ENCODE assay signal across 9 cellular contexts in genomic region chr2:240999873-241000541, GRCh38. TPM values are rescaled to one million over a fixed set of nuclear protein-coding genes. Genes with fewer than 3 reads are reported as not detected.
A peak's percentile ranks its signal among the peaks of the same experiment; 100 is the strongest.
DNase-seq lines count a peak whose midpoint lies in the region; ATAC-seq and TF ChIP-seq lines count a peak whose summit lies in the region.
"Had no signal": no experiment of that assay in that cellular context is flagged by ENCODE, and none has a peak within 500 bp of the region (broad histone marks: within the 10 kb centered on the region; RNA-seq: fewer than 3 reads in every experiment).

No MANE protein-coding gene starts in this region.

- WGBS in ovary, 3 donors, result 92 to 93% (median 92%) methylated on average over 19 of the region's 19 CpGs

- TF ChIP-seq CTCF in AG10803 (conservative IDR thresholded peaks at IDR 0.05; ENCODE audit: low read length) (no peak), VCaP (conservative IDR thresholded peaks at IDR 0.05) (no peak), fibroblast of lung (conservative IDR thresholded peaks at IDR 0.05 in 1 of 2, IDR thresholded peaks at IDR 0.05 in 1 of 2; ENCODE audit: low read depth in 1 of 2, low read length in 2 of 2) (no peak), ovary (IDR thresholded peaks at IDR 0.05) (no peak), omental fat pad (IDR thresholded peaks at IDR 0.05) (no peak)

- no peak overlapping the region for H3K9ac ChIP-seq in fibroblast of lung (ENCODE audit: insufficient read depth, low read length)

- peak overlapping the region; percentile 89 for H3K27ac ChIP-seq in VCaP
- H3K27ac ChIP-seq in fibroblast of lung (ENCODE audit: insufficient read depth, low read length), result no peak overlapping the region
- H3K27ac ChIP-seq in ovary, result peak overlapping the region in 1 of 2 donors; percentile 53

- peaks cover 13% of the 10 kb centered on the region for H3K36me3 ChIP-seq in fibroblast of lung (ENCODE audit: control insufficient read depth, insufficient read depth, low read length)
- H3K36me3 ChIP-seq in ovary, result no peaks in the 10 kb centered on the region

- H3K79me2 ChIP-seq in fibroblast of lung (ENCODE audit: control insufficient read depth, insufficient read depth, low read length), result peaks cover 41% of the 10 kb centered on the region

- ATAC-seq in omental fat pad (ENCODE audit: low FRiP score), result no peak
- no peak for ATAC-seq in HG02973 (IDR thresholded peaks at IDR 0.05; ENCODE audit: unreplicated experiment)
- ATAC-seq: PC-3 had no signal

- DNase-seq in AG10803 (ENCODE audit: low read depth) (no peak), fibroblast of lung (ENCODE audit: low read depth in 2 of 2) (no peak), ovary (peak in 2 of 5 donors; percentile 24 to 42), omental fat pad (ENCODE audit: low spot score) (no peak), NCI-H2029 treated with DMSO at 0.1 percent for 48 hours (lab: John Stamatoyannopoulos, UW) (no peak), SK-N-DZ (ENCODE audit: low spot score) (no peak)
- DNase-seq: PC-3 had no signal

- H4K20me1 ChIP-seq in fibroblast of lung (ENCODE audit: control insufficient read depth, extremely low read depth, insufficient read depth, low read length), result no peaks in the 10 kb centered on the region

- no peak overlapping the region for H2AFZ ChIP-seq in fibroblast of lung (ENCODE audit: low read length)

- no peak for TF ChIP-seq POLR2A in ovary (IDR thresholded peaks at IDR 0.05)

- no peak for TF ChIP-seq EP300 in ovary (IDR thresholded peaks at IDR 0.05)

- peak overlapping the region; percentile 92 for H3K4me2 ChIP-seq in fibroblast of lung (ENCODE audit: extremely low read depth, insufficient read depth, low read length)

- H3K4me3 ChIP-seq in AG10803 (ENCODE audit: low read length) (peak overlapping the region; percentile 64), fibroblast of lung (replicated peaks in 1 of 4; ENCODE audit: control extremely low read depth in 1 of 4, insufficient read depth in 1 of 4, low read depth in 3 of 4, low read length in 4 of 4) (peak overlapping the region; percentile 54 to 75 (median 66)), ovary (peak overlapping the region; percentile 53)

- H3K4me1 ChIP-seq in fibroblast of lung (ENCODE audit: control insufficient read depth, extremely low read depth, insufficient read depth, low read length), result peaks cover 16% of the 10 kb centered on the region
- peaks cover 43% of the 10 kb centered on the region for H3K4me1 ChIP-seq in ovary (ENCODE audit: insufficient read depth)

- intact Hi-C loops in ovary (cut with DNase I), result loop anchor here in 3 of 4 donors (5.0 to 10.0 kb wide), 4 partner anchors 38 to 88 kb away; no protein-coding TSS in a partner anchor

- no peaks in the 10 kb centered on the region for H3K27me3 ChIP-seq in fibroblast of lung (ENCODE audit: control insufficient read depth, insufficient read depth, low read length)
- no peaks in the 10 kb centered on the region for H3K27me3 ChIP-seq in ovary

- H3K9me3 ChIP-seq in fibroblast of lung (ENCODE audit: control insufficient read depth, insufficient read depth, low read depth, low read length) (peaks cover 4% of the 10 kb centered on the region), ovary (peaks cover 0 to 4% of the 10 kb centered on the region in 2 donors)

RNA-seq across cellular contexts. Expression of gene SNED1, which starts 1.6 kb away (rescaled TPM):
- total RNA-seq in fibroblast of lung, result 39.5 and 53.2 TPM in 2 replicates
- polyA plus RNA-seq in fibroblast of lung, result 10.1 and 27.2 TPM in 2 replicates
- 17.4 and 52.1 TPM in 2 replicates for polyA plus RNA-seq in fibroblast of lung (2012)
- polyA minus RNA-seq in fibroblast of lung (ENCODE audit: low replicate concordance), result 37.9 and 67.9 TPM in 2 replicates
- total RNA-seq in ovary, result 10 to 100 TPM; 32.7 to 69.5 (median 50.3) TPM
- 10 to 100 TPM; 16.7 to 29.5 TPM for polyA plus RNA-seq in ovary
- 10 to 100 TPM; 18.0 to 52.2 (median 32.5) TPM for total RNA-seq in omental fat pad
- polyA plus RNA-seq in SK-N-DZ (2014; cell fraction: cytosol; rRNA removed), result 0.10 TPM in 1 of 2 replicates, not detected in the other
- polyA plus RNA-seq in SK-N-DZ (2014; cell fraction: nucleus; rRNA removed), result 0.07 TPM in 1 of 2 replicates, not detected in the other
